Comparison of ENCODE assay signal across 20 cellular contexts in the genomic region with DNA sequence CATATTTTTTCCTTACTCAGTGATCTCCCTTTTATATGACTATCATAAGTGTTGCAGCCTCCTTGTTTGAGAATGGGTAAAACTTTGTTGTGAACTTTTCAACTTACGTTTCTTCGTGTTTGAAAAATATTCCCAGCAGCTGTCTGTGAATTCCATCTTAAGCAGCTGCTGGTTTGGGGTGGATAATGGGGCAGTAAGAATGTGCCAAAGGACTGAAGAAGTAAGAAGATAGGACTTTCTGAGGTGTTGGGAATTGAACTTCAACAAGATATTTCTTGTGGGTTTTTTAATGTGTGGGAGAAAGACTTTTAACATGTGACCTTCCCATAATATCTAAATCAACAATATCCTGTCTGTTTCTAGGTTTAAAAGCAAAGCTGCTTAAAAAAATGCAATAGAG.
"Had no signal": no experiment of that assay in that cellular context is flagged by ENCODE, and none has a peak within 500 bp of the region (broad histone marks: within the 10 kb centered on the region; RNA-seq: fewer than 3 reads in every experiment).

No MANE protein-coding gene starts in this region.

- H3K27me3 ChIP-seq: colonic mucosa, esophagus muscularis mucosa, left lung, neutrophil, right lobe of liver, spleen, tibial nerve, upper lobe of left lung had no signal

- H3K4me1 ChIP-seq: colonic mucosa, left lung, parathyroid adenoma, right lobe of liver, spleen, upper lobe of left lung had no signal

- H3K79me2 ChIP-seq: parathyroid adenoma had no signal

- H3K9ac ChIP-seq: parathyroid adenoma had no signal

- ATAC-seq: left lung; natural killer cell treated with Interleukin-12 subunit alpha and Interleukin-12 subunit beta and Interleukin-15 and Interleukin-18, amount 100 ng/mL, for 72 hours; right lobe of liver; stimulated activated memory B cell treated with anti-CD40 and anti-IgM and Interleukin-4, amounts not matched to agents 10 μg/mL and 1 μg/mL and 100 μg/mL, for 72 hours; stimulated activated naive CD8-positive, alpha-beta T cell treated with anti-CD3 and anti-CD28 coated beads, Interleukin-15, Interleukin-2, amounts not matched to agents 100 U/mL and 50 U/mL, for 24 hours had no signal

- H3K27ac ChIP-seq: colonic mucosa, esophagus muscularis mucosa, left lung, neutrophil, parathyroid adenoma, right lobe of liver, spleen, thoracic aorta, tibial nerve, upper lobe of left lung had no signal

- DNase-seq: central memory CD4-positive, alpha-beta T cell; colonic mucosa; effector memory CD4-positive, alpha-beta T cell; hypothalamus; immature natural killer cell; left lung; mammary epithelial cell; naive B cell; right lobe of liver; spleen; stimulated activated CD4-positive, alpha-beta T cell treated with anti-CD3 and anti-CD28 coated beads, Interleukin-4, amount 100 ng/mL, for 4 hours; stimulated activated naive CD8-positive, alpha-beta T cell treated with anti-CD3 and anti-CD28 coated beads, Interleukin-15, Interleukin-2, amounts not matched to agents 100 U/mL and 50 U/mL, for 24 hours; upper lobe of left lung had no signal

- H3K36me3 ChIP-seq: colonic mucosa, esophagus muscularis mucosa, left lung, neutrophil, right lobe of liver, spleen, thoracic aorta, tibial nerve, upper lobe of left lung had no signal

- H2AFZ ChIP-seq: parathyroid adenoma had no signal

- H3K9me3 ChIP-seq: colonic mucosa, esophagus muscularis mucosa, left lung, neutrophil, right lobe of liver, thoracic aorta, tibial nerve, upper lobe of left lung had no signal

- H3K4me3 ChIP-seq: colonic mucosa, esophagus muscularis mucosa, left lung, right lobe of liver, spleen, thoracic aorta, tibial nerve, upper lobe of left lung had no signal
